In the genomic region with DNA sequence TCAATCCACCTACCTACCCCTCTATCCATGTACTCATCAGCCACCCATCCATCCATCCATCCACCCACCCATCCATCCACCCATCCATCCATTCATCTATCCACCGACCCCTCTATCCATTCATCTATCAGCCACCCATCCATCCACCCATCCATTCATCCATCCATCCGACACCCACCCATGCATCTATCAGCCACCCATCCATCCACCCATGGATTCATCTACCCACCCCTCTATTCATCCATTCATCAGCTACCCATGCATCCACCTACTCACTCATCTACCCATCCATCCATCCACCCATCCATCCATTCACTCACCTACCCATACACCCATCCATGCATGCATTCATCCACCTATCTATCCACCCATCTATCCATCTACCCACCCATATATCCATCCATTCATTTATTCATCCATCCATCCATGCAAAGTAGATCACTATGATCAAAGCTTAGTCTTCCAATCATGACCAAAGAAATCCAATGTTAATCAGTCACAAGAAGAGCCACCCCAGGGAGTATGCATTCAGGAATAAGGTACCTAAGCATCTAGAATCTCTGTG, we compare ENCODE assay signal across 9 cellular contexts. TPM values are rescaled to one million over a fixed set of nuclear protein-coding genes. Genes with fewer than 3 reads are reported as not detected.
"Had no signal": no experiment of that assay in that cellular context is flagged by ENCODE, and none has a peak within 500 bp of the region (broad histone marks: within the 10 kb centered on the region; RNA-seq: fewer than 3 reads in every experiment).

No MANE protein-coding gene starts in this region.

- H2AFZ ChIP-seq: GM23248 had no signal

- ATAC-seq: HepG2 had no signal

- DNase-seq: GM23248, GOT3, H9, HCEC 1CT, HFFc6, KBM-7 had no signal

- FAIRE-seq: H54, HepG2 had no signal

- H3K9ac ChIP-seq: GM23248 had no signal

- H3K4me3 ChIP-seq: GM23248 had no signal

- H3K27ac ChIP-seq: GM23248, HL-60 had no signal

RNA-seq across cellular contexts. Expression of gene ZNF467, which starts 27.7 kb away (rescaled TPM):
- total RNA-seq: GM23248, HepG2 had no signal
- polyA plus RNA-seq: GM23248 had no signal
